Comparison of ENCODE assay signal across 10 cellular contexts in genomic region chr3:191235331-191236314, GRCh38. TPM values are rescaled to one million over a fixed set of nuclear protein-coding genes. Genes with fewer than 3 reads are reported as not detected.
DNase-seq lines count a peak whose midpoint lies in the region; ATAC-seq, FAIRE-seq and TF ChIP-seq lines count a peak whose summit lies in the region.
"Had no signal": no experiment of that assay in that cellular context is flagged by ENCODE, and none has a peak within 500 bp of the region (broad histone marks: within the 10 kb centered on the region; RNA-seq: fewer than 3 reads in every experiment).

No MANE protein-coding gene starts in this region.

- POLR2A ChIA-PET in GM12878 (lab: Charles Lee) = interaction anchor here (0.6 to 1.2 kb wide), 3 partner anchors 13 to 101 kb away, joined by 3 to 5 read pairs (median 4); no protein-coding TSS in a partner anchor

- no TSS peak for BruUV-seq in GM12878 (replicated peaks; lab: Mats Ljungman, UMichigan)

- peak; percentile 64 to 68; a peak in 2 of 4 replicates for TF ChIP-seq EP300 in GM12878 (IDR thresholded peaks at IDR 0.05; ENCODE audit: borderline replicate concordance in 1 of 2, control insufficient read depth in 1 of 2, low read depth in 2 of 2, low read length in 2 of 2)

- H3K36me3 ChIP-seq in GM12878 (ENCODE audit: control insufficient read depth in 2 of 2, insufficient read depth in 2 of 2, low read length in 1 of 2) = no peaks in the 10 kb centered on the region

- H3K9ac ChIP-seq in GM12878 (ENCODE audit: control insufficient read depth, insufficient read depth, low read length) = no peak overlapping the region

- peaks cover 19% of the 10 kb centered on the region; the same call in 1 of the 2 replicates for H3K4me1 ChIP-seq in GM12878 (ENCODE audit: control insufficient read depth, insufficient read depth, low read length)

- H3K4me2 ChIP-seq in GM12878 (ENCODE audit: control insufficient read depth, insufficient read depth) = peak overlapping the region; percentile 61

- H3K4me3 ChIP-seq in GM12878 = no peak overlapping the region

- TF ChIP-seq POLR2A in GM12878 (IDR thresholded peaks at IDR 0.05; ENCODE audit: low read depth, low read length) = no peak

- WGBS in GM12878 (ENCODE audit: insufficient coverage, insufficient replicate concordance, low lambda C conversion rate, missing lambda C conversion rate) = 0% methylated on average over 4 of the region's 4 CpGs

- H2AFZ ChIP-seq in GM12878 (ENCODE audit: control insufficient read depth, low read depth, low read length) = no peak overlapping the region

- ATAC-seq in GM19351 (IDR thresholded peaks at IDR 0.05; ENCODE audit: unreplicated experiment) = peak; percentile 98
- ATAC-seq in HG03045 (IDR thresholded peaks at IDR 0.05; ENCODE audit: unreplicated experiment) = peak; percentile 99
- peak; percentile 98 for ATAC-seq in GM12878

- no peaks in the 10 kb centered on the region for H3K79me2 ChIP-seq in GM12878 (ENCODE audit: control insufficient read depth, insufficient read depth, low read length)

- CTCF ChIA-PET in GM12878 (lab: Yijun Ruan, JAX) = interaction anchor here (0.7 to 1.7 kb wide), 6 partner anchors 9 to 156 kb away, joined by 3 to 5 read pairs (median 4); no protein-coding TSS in a partner anchor

- FAIRE-seq in GM12878 (lab: Jason Lieb, UNC) = peak; percentile 97

- no peaks in the 10 kb centered on the region; the same call in 2 of the 3 replicates for H3K9me3 ChIP-seq in GM12878 (replicated peaks; ENCODE audit: control insufficient read depth, insufficient read depth, low read length)

- H3K27ac ChIP-seq in GM12878 (ENCODE audit: control insufficient read depth, insufficient read depth) = peak overlapping the region; percentile 17; the same call in 1 of the 2 replicates

- intact Hi-C loops in GM12878 (cut with micrococcal nuclease; ENCODE audit: unreplicated experiment) = loop anchor here (2.0 to 5.0 kb wide), 2 partner anchors 99 to 142 kb away; no protein-coding TSS in a partner anchor

- in situ Hi-C loops in GM12878 (cut with MboI) = no loop called here

- TF ChIP-seq CTCF in GM12878 (IDR thresholded peaks at IDR 0.05 in 2 of 3, conservative IDR thresholded peaks at IDR 0.05 in 1 of 3; ENCODE audit: control insufficient read depth in 2 of 3, extremely low read depth in 1 of 3, insufficient read depth in 1 of 3, low read depth in 3 of 3, low read length in 3 of 3) = no peak

- SMC1A ChIA-PET in GM12878 (lab: Charles Lee; ENCODE audit: uncharacterized antibody, unreplicated experiment) = interaction anchor here (0.6 to 4.1 kb wide), 20 partner anchors 9 to 148 kb away, joined by 3 to 15 read pairs (median 4); no protein-coding TSS in a partner anchor

- no peaks in the 10 kb centered on the region for H4K20me1 ChIP-seq in GM12878 (ENCODE audit: control insufficient read depth, insufficient read depth)

- DNase-seq in AG20443 (ENCODE audit: low spot score) (peak; percentile 48), GM12878 (ENCODE audit: low read depth, low spot score) (peak; percentile 90), NCI-H1105 treated with DMSO at 0.1 percent for 48 hours (lab: John Stamatoyannopoulos, UW) (no peak), NCI-H526 (lab: John Stamatoyannopoulos, UW) (no peak), cerebellar nuclear complex (lab: John Stamatoyannopoulos, UW) (no peak), ureter (ENCODE audit: low spot score) (no peak)
- DNase-seq: NCI-H524 had no signal

- RAD21 ChIA-PET in GM12878 (lab: Charles Lee; ENCODE audit: unreplicated experiment) = interaction anchor here (1.0 to 2.1 kb wide), 8 partner anchors 9 to 146 kb away, joined by 3 to 9 read pairs (median 4); no protein-coding TSS in a partner anchor

- peak; percentile 30; the same call in 1 of the 2 replicates for TF ChIP-seq RAD21 in GM12878 (IDR thresholded peaks at IDR 0.05; ENCODE audit: insufficient read depth, low read depth, low read length)

- no peaks in the 10 kb centered on the region for H3K27me3 ChIP-seq in GM12878 (replicated peaks in 1 of 2; ENCODE audit: control insufficient read depth in 2 of 2, insufficient read depth in 2 of 2, low read length in 1 of 2)

TF ChIP-seq in GM12878, 131 proteins besides CTCF, POLR2A, EP300 and RAD21 (continues in another document):
- TF ChIP-seq ZZZ3 (IDR thresholded peaks at IDR 0.05; ENCODE audit: control insufficient read depth, insufficient read length, low read depth) (no peak), MXI1 (IDR thresholded peaks at IDR 0.05; ENCODE audit: low read depth, low read length) (no peak)
- TF ChIP-seq, protein P1, sequence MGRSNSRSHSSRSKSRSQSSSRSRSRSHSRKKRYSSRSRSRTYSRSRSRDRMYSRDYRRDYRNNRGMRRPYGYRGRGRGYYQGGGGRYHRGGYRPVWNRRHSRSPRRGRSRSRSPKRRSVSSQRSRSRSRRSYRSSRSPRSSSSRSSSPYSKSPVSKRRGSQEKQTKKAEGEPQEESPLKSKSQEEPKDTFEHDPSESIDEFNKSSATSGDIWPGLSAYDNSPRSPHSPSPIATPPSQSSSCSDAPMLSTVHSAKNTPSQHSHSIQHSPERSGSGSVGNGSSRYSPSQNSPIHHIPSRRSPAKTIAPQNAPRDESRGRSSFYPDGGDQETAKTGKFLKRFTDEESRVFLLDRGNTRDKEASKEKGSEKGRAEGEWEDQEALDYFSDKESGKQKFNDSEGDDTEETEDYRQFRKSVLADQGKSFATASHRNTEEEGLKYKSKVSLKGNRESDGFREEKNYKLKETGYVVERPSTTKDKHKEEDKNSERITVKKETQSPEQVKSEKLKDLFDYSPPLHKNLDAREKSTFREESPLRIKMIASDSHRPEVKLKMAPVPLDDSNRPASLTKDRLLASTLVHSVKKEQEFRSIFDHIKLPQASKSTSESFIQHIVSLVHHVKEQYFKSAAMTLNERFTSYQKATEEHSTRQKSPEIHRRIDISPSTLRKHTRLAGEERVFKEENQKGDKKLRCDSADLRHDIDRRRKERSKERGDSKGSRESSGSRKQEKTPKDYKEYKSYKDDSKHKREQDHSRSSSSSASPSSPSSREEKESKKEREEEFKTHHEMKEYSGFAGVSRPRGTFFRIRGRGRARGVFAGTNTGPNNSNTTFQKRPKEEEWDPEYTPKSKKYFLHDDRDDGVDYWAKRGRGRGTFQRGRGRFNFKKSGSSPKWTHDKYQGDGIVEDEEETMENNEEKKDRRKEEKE (IDR thresholded peaks at IDR 0.05) = no peak
- TF ChIP-seq, protein P2, sequence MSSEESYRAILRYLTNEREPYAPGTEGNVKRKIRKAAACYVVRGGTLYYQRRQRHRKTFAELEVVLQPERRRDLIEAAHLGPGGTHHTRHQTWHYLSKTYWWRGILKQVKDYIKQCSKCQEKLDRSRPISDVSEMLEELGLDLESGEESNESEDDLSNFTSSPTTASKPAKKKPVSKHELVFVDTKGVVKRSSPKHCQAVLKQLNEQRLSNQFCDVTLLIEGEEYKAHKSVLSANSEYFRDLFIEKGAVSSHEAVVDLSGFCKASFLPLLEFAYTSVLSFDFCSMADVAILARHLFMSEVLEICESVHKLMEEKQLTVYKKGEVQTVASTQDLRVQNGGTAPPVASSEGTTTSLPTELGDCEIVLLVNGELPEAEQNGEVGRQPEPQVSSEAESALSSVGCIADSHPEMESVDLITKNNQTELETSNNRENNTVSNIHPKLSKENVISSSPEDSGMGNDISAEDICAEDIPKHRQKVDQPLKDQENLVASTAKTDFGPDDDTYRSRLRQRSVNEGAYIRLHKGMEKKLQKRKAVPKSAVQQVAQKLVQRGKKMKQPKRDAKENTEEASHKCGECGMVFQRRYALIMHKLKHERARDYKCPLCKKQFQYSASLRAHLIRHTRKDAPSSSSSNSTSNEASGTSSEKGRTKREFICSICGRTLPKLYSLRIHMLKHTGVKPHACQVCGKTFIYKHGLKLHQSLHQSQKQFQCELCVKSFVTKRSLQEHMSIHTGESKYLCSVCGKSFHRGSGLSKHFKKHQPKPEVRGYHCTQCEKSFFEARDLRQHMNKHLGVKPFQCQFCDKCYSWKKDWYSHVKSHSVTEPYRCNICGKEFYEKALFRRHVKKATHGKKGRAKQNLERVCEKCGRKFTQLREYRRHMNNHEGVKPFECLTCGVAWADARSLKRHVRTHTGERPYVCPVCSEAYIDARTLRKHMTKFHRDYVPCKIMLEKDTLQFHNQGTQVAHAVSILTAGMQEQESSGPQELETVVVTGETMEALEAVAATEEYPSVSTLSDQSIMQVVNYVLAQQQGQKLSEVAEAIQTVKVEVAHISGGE (CRISPR knock-in tag; IDR thresholded peaks at IDR 0.05) = no peak

RNA-seq across cellular contexts. Expression of gene OSTN, which starts 36.6 kb away (rescaled TPM):
- total RNA-seq in GM12878 (2013; cell fraction: nucleolus; rRNA removed) = not detected in 2 replicates
- total RNA-seq in GM12878 (2014; rRNA removed) = 0.06 TPM in 1 of 2 replicates, not detected in the other
- total RNA-seq in GM12878 (2014; rRNA removed; fragmentation: Illumina TruSeq; extraction: Trizol) = 0.04 and 0.14 TPM in 2 replicates
- not detected in 2 replicates for total RNA-seq in GM12878 (2021)
- polyA plus RNA-seq in GM12878 (2011; ENCODE audit: low read depth) = not detected
- polyA plus RNA-seq in GM12878 (2011; rRNA removed) = 0.04 TPM in 1 of 2 replicates, not detected in the other
- polyA plus RNA-seq in GM12878 (2011; cell fraction: cytosol; rRNA removed) = not detected in 2 replicates
- not detected in 2 replicates for polyA plus RNA-seq in GM12878 (2011; cell fraction: nucleus; rRNA removed)
- polyA plus RNA-seq in GM12878 (2012) = not detected in 2 replicates
- polyA plus RNA-seq in GM12878 (2014; fragmentation: Illumina TruSeq; extraction: Trizol) = 0.16 TPM in 1 of 2 replicates, not detected in the other
- under 1 TPM in 1 of 2 experiments, not detected in 1; 0.27 TPM for polyA plus RNA-seq in GM12878 (2014; fragmentation: Nextera tagmentation; extraction: Ambion mirVana)
- 0.03 TPM in 1 of 2 replicates, not detected in the other for polyA plus RNA-seq in GM12878 (2014; rRNA removed)
- under 1 TPM in 1 of 2 experiments, not detected in 1; 0.06 TPM for polyA plus RNA-seq in GM12878 (2016; fragmentation: Nextera tagmentation; extraction: Ambion mirVana)
- 0.10 TPM in 1 of 2 replicates, not detected in the other for polyA minus RNA-seq in GM12878 (2011; rRNA and poly(A)+ RNA removed)
- polyA minus RNA-seq in GM12878 (2011; cell fraction: cytosol; rRNA and poly(A)+ RNA removed) = not detected in 2 replicates
- 0.38 and 0.48 TPM in 2 replicates for polyA minus RNA-seq in GM12878 (2011; cell fraction: nucleus; rRNA and poly(A)+ RNA removed)
- total RNA-seq in ureter = not detected
- total RNA-seq: activated naive CD4-positive, alpha-beta T cell treated with anti-CD3 and anti-CD28 coated beads, Interleukin-2, amount 50 U/mL, for 72 hours had no signal

Comparison
In these comparisons a context has a peak if more than half of its experiments do, and no peak if none do; other contexts are left out.
1. DNase-seq: peak in AG20443 (single experiment) and GM12878 (single experiment); none in NCI-H1105 treated with DMSO at 0.1 percent for 48 hours (single experiment), NCI-H526 (0 of 2), cerebellar nuclear complex (0 of 2) and ureter (single experiment).
2. Peak in every context shown above with its lines, with median percentiles within 50 percentile points of each other: ATAC-seq.